8 cellular contexts compared by ENCODE assay signal in the genomic region with DNA sequence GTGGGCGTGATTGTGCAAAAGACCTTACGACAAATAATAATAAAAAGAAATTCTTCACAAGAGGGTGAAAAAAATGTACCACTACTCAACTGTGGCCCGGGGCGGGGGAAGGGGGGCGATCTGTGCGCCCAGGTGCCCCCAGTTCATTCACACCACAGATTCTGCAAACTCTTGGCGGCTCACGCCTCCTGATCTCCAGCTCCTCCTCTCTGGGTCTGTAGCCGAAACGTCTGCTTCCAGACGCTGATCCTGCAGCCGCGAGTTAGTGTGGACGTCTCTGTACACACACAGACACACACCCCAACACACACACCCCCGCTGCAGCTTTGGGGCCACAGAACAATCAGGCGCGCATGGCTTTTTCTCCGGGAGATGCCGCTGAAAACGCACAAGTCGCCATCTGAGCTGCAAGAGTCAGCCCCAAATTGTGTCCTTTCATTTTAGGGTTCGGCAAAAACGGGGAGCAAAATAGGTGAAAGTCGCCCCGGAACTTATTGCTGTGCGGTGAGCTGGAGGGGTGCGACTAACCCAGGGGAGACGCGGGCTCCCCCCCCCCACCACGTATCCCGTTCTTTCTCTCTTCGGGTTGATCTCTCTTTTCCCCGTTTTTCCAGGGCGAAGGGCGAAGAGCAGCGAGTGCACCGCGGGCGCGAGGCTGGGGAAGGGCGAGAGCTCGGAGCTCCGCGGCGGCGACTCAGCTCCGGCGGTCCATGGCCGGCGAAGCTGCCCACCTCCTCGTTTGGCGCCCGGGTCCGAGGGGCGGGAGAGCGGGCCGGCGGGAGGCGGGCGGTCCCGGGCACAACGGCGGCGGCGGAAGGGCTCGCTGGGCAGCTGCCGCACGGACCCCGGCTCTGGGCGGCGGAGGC. TPM values are rescaled to one million over a fixed set of nuclear protein-coding genes. Genes with fewer than 3 reads are reported as not detected.
DNase-seq lines count a peak whose midpoint lies in the region; ATAC-seq and TF ChIP-seq lines count a peak whose summit lies in the region.

No MANE protein-coding gene starts in this region.

- H3K9ac ChIP-seq in BLaER1 (no peak overlapping the region), rectal smooth muscle tissue (ENCODE audit: low read length) (no peak overlapping the region)

- H3K27ac ChIP-seq in BLaER1 (no peak overlapping the region), HEK293 (ENCODE audit: extremely low read depth, low read depth, low read length) (peak overlapping the region; percentile 97), heart left ventricle (peak overlapping the region in 9 of 12 donors; percentile 52 to 73 (median 67)), rectal smooth muscle tissue (ENCODE audit: low read depth, low read length) (peak overlapping the region; percentile 43)

- CTCF ChIA-PET in HEK293 (lab: Yijun Ruan, JAX) (interaction anchor here (0.7 kb wide), 2 partner anchors 215 to 236 kb away, joined by 3 to 4 read pairs; no protein-coding TSS in a partner anchor), WTC11 (lab: Charles Lee) (interaction anchor here (0.6 to 1.9 kb wide), 9 partner anchors 12 to 1040 kb away, joined by 3 to 9 read pairs (median 3); no protein-coding TSS in a partner anchor)

- no peak for TF ChIP-seq CTCF in HEK293 (tag by site-specific recombination; IDR thresholded peaks at IDR 0.05)
- TF ChIP-seq CTCF in WTC11 (IDR thresholded peaks at IDR 0.05) = no peak
- no peak for TF ChIP-seq CTCF in heart left ventricle (IDR thresholded peaks at IDR 0.05)

- H4K20me1 ChIP-seq in BLaER1 = peaks cover 32% of the 10 kb centered on the region; the same call in 1 of the 2 replicates

- peak overlapping the region; percentile 49; the same call in 1 of the 2 replicates for H3K4me2 ChIP-seq in BLaER1

- H3K9me3 Mint-ChIP-seq in WTC11 = no peaks in the 10 kb centered on the region

- H3K36me3 ChIP-seq in BLaER1 (no peaks in the 10 kb centered on the region), HEK293 (ENCODE audit: control insufficient read depth in 2 of 2, insufficient read depth in 1 of 2, low read length in 2 of 2) (peaks cover 0 to 11% of the 10 kb centered on the region in 2 experiments; a peak in 1 of 3 replicates), heart left ventricle (no peaks in the 10 kb centered on the region), rectal smooth muscle tissue (ENCODE audit: control insufficient read depth, insufficient read depth, low read length) (no peaks in the 10 kb centered on the region)

- no peaks in the 10 kb centered on the region for H3K4me1 ChIP-seq in BLaER1
- peaks cover 21% of the 10 kb centered on the region for H3K4me1 ChIP-seq in HEK293 (ENCODE audit: control insufficient read depth, insufficient read depth, low read length)
- H3K4me1 ChIP-seq in heart left ventricle = peaks cover 0 to 50% (median 7%) of the 10 kb centered on the region in 12 donors
- H3K4me1 ChIP-seq in rectal smooth muscle tissue (ENCODE audit: control insufficient read depth, insufficient read depth, low read length) = peaks cover 3% of the 10 kb centered on the region

- POLR2A ChIA-PET in HEK293 (lab: Yijun Ruan, JAX) (interaction anchor here (0.6 to 1.0 kb wide), 3 partner anchors 14 to 1354 kb away, joined by 3 read pairs; no protein-coding TSS in a partner anchor), WTC11 (lab: Charles Lee) (interaction anchor here (0.7 kb wide), 1 partner anchor 67 kb away, joined by 4 read pairs; no protein-coding TSS in a partner anchor)

- no peak for ATAC-seq in WTC11
- ATAC-seq in heart left ventricle = peak in 1 of 4 donors; percentile 6
- ATAC-seq in GM19351 (IDR thresholded peaks at IDR 0.05; ENCODE audit: unreplicated experiment) = no peak
- ATAC-seq in GM19397 (IDR thresholded peaks at IDR 0.05; ENCODE audit: unreplicated experiment) = no peak
- ATAC-seq in GM19035 (IDR thresholded peaks at IDR 0.05; ENCODE audit: unreplicated experiment) = no peak

- 1% methylated on average over 39 to 71 of the region's 71 CpGs for WGBS in heart left ventricle, 4 donors

- H3K27me3 ChIP-seq in BLaER1 (peaks cover 81% of the 10 kb centered on the region), heart left ventricle (peaks cover 3 to 70% (median 9%) of the 10 kb centered on the region in 9 donors), rectal smooth muscle tissue (ENCODE audit: control insufficient read depth, insufficient read depth, low read length) (peaks cover 10% of the 10 kb centered on the region)

- peak; percentile 40 for DNase-seq in WTC11 (ENCODE audit: low spot score)
- peak in 4 of 5 donors; percentile 12 to 61 (median 37) for DNase-seq in heart left ventricle

- peaks cover 91% of the 10 kb centered on the region for H3K27me3 Mint-ChIP-seq in WTC11 (ENCODE audit: low read depth)

- H3K4me3 Mint-ChIP-seq in WTC11 = peak overlapping the region; percentile 85

- peaks cover 38% of the 10 kb centered on the region for H3K4me1 Mint-ChIP-seq in WTC11

- peaks cover 38% of the 10 kb centered on the region for H3K9me3 ChIP-seq in BLaER1
- H3K9me3 ChIP-seq in HEK293 (ENCODE audit: control insufficient read depth, insufficient read depth, low read depth, low read length) = no peaks in the 10 kb centered on the region
- no peaks in the 10 kb centered on the region for H3K9me3 ChIP-seq in heart left ventricle

- intact Hi-C loops in heart left ventricle (cut with DNase I) = loop anchor here (2.0 to 10.0 kb wide), 11 partner anchors 85 to 767 kb away; no protein-coding TSS in a partner anchor

- no peaks in the 10 kb centered on the region for H3K36me3 Mint-ChIP-seq in WTC11

- H3K27ac Mint-ChIP-seq in WTC11 = no peak overlapping the region

- H3K4me3 ChIP-seq in BLaER1 = peak overlapping the region; percentile 41; the same call in 1 of the 2 replicates
- H3K4me3 ChIP-seq in HEK293 (ENCODE audit: low read depth, low read length) = peak overlapping the region; percentile 72
- H3K4me3 ChIP-seq in heart left ventricle = peak overlapping the region; percentile 45 to 92 (median 66)
- peak overlapping the region; percentile 83 for H3K4me3 ChIP-seq in rectal smooth muscle tissue (ENCODE audit: low read length)

- no peak for TF ChIP-seq POLR2A in heart left ventricle (IDR thresholded peaks at IDR 0.05)

TF ChIP-seq in HEK293, 187 proteins besides CTCF, POLR2A, EP300 and RAD21 (continues in another document):
- TF ChIP-seq, protein P1, sequence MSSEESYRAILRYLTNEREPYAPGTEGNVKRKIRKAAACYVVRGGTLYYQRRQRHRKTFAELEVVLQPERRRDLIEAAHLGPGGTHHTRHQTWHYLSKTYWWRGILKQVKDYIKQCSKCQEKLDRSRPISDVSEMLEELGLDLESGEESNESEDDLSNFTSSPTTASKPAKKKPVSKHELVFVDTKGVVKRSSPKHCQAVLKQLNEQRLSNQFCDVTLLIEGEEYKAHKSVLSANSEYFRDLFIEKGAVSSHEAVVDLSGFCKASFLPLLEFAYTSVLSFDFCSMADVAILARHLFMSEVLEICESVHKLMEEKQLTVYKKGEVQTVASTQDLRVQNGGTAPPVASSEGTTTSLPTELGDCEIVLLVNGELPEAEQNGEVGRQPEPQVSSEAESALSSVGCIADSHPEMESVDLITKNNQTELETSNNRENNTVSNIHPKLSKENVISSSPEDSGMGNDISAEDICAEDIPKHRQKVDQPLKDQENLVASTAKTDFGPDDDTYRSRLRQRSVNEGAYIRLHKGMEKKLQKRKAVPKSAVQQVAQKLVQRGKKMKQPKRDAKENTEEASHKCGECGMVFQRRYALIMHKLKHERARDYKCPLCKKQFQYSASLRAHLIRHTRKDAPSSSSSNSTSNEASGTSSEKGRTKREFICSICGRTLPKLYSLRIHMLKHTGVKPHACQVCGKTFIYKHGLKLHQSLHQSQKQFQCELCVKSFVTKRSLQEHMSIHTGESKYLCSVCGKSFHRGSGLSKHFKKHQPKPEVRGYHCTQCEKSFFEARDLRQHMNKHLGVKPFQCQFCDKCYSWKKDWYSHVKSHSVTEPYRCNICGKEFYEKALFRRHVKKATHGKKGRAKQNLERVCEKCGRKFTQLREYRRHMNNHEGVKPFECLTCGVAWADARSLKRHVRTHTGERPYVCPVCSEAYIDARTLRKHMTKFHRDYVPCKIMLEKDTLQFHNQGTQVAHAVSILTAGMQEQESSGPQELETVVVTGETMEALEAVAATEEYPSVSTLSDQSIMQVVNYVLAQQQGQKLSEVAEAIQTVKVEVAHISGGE (tag by site-specific recombination; conservative IDR thresholded peaks at IDR 0.05; ENCODE audit: low read depth) = no peak
- TF ChIP-seq ZNF830 (tag by site-specific recombination; IDR thresholded peaks at IDR 0.05; ENCODE audit: low read depth) (no peak), ZNF112 (tag by site-specific recombination; IDR thresholded peaks at IDR 0.05) (no peak)

TF ChIP-seq in WTC11, 78 proteins besides CTCF, POLR2A, EP300 and RAD21 (continues in another document):
- TF ChIP-seq ATF3 (CRISPR knock-in tag; conservative IDR thresholded peaks at IDR 0.05) (no peak), EMX1 (CRISPR knock-in tag; IDR thresholded peaks at IDR 0.05) (no peak), JUN (CRISPR knock-in tag; IDR thresholded peaks at IDR 0.05) (0 out of 2 replicates have a peak, but pooled peaks have one; percentile 41), USF2 (CRISPR knock-in tag; IDR thresholded peaks at IDR 0.05) (no peak)
- TF ChIP-seq, protein P2, sequence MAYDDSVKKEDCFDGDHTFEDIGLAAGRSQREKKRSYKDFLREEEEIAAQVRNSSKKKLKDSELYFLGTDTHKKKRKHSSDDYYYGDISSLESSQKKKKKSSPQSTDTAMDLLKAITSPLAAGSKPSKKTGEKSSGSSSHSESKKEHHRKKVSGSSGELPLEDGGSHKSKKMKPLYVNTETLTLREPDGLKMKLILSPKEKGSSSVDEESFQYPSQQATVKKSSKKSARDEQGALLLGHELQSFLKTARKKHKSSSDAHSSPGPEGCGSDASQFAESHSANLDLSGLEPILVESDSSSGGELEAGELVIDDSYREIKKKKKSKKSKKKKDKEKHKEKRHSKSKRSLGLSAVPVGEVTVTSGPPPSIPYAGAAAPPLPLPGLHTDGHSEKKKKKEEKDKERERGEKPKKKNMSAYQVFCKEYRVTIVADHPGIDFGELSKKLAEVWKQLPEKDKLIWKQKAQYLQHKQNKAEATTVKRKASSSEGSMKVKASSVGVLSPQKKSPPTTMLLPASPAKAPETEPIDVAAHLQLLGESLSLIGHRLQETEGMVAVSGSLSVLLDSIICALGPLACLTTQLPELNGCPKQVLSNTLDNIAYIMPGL (CRISPR knock-in tag; IDR thresholded peaks at IDR 0.05) = peak; percentile 66

RNA-seq across cellular contexts. Expression of gene WNT5A, which starts 0.5 kb away (rescaled TPM):
- total RNA-seq in WTC11 (2021) (4.9 to 10.6 TPM (median 5.4 TPM) in 3 replicates), heart left ventricle (1 to 10 TPM; 2.3 to 7.4 (median 3.4) TPM)
- polyA plus RNA-seq in heart left ventricle = 1 to 10 TPM in 1 of 2 donors, under 1 TPM in 1; 0.35 to 1.1 TPM
